Comparison of ENCODE assay signal across 4 cellular contexts in genomic region chr20:33700696-33701441, GRCh38. TPM values are rescaled to one million over a fixed set of nuclear protein-coding genes. Genes with fewer than 3 reads are reported as not detected.
"Had no signal": no experiment of that assay in that cellular context is flagged by ENCODE, and none has a peak within 500 bp of the region (broad histone marks: within the 10 kb centered on the region; RNA-seq: fewer than 3 reads in every experiment).

No MANE protein-coding gene starts in this region.

RNA-seq across cellular contexts. Expression of gene PXMP4, which starts 19.2 kb away (rescaled TPM):
- total RNA-seq: PC-3 had no signal

RNA-seq across cellular contexts. Expression of gene ACTL10, which starts 34.1 kb away (rescaled TPM):
- total RNA-seq: RPMI7951, SJSA1, SK-MEL-5 had no signal
